ENCODE assay signal across 10 cellular contexts in genomic region chr16:10312784-10313724, GRCh38.
A peak's percentile ranks its signal among the peaks of the same experiment; 100 is the strongest.
DNase-seq lines count a peak whose midpoint lies in the region; ATAC-seq and TF ChIP-seq lines count a peak whose summit lies in the region.
"Had no signal": no experiment of that assay in that cellular context is flagged by ENCODE, and none has a peak within 500 bp of the region (broad histone marks: within the 10 kb centered on the region; RNA-seq: fewer than 3 reads in every experiment).

No MANE protein-coding gene starts in this region.

- peak overlapping the region; percentile 72 for H2AFZ ChIP-seq in MM.1S (ENCODE audit: low read length)

- H3K79me2 ChIP-seq in MM.1S (ENCODE audit: low read length) = no peaks in the 10 kb centered on the region

- ATAC-seq in activated CD8-positive, alpha-beta memory T cell treated with anti-CD3 and anti-CD28 coated beads, Interleukin-2, amount 10 ng/mL, durations not matched to agents 7 days and 5 days = no peak
- peak; percentile 89 for ATAC-seq in HG02852 (IDR thresholded peaks at IDR 0.05; ENCODE audit: unreplicated experiment)

- H3K36me3 Mint-ChIP-seq in activated CD8-positive, alpha-beta memory T cell treated with anti-CD3 and anti-CD28 coated beads, Interleukin-2, amount 10 ng/mL, durations not matched to agents 7 days and 5 days = no peaks in the 10 kb centered on the region

- H3K4me3 Mint-ChIP-seq in activated CD8-positive, alpha-beta memory T cell treated with anti-CD3 and anti-CD28 coated beads, Interleukin-2, amount 10 ng/mL, durations not matched to agents 7 days and 5 days = no peak overlapping the region

- H3K4me1 ChIP-seq in MM.1S (ENCODE audit: low read length) (peaks cover 12% of the 10 kb centered on the region), ovary (ENCODE audit: insufficient read depth) (no peaks in the 10 kb centered on the region)

- H3K9me3 ChIP-seq in MM.1S (replicated peaks; ENCODE audit: insufficient read depth, low read length) (no peaks in the 10 kb centered on the region), ovary (no peaks in the 10 kb centered on the region)

- H3K27ac Mint-ChIP-seq in activated CD8-positive, alpha-beta memory T cell treated with anti-CD3 and anti-CD28 coated beads, Interleukin-2, amount 10 ng/mL, durations not matched to agents 7 days and 5 days = no peak overlapping the region

- H3K4me3 ChIP-seq in MM.1S (ENCODE audit: low read length) (no peak overlapping the region), ovary (no peak overlapping the region)

- H3K4me1 Mint-ChIP-seq in activated CD8-positive, alpha-beta memory T cell treated with anti-CD3 and anti-CD28 coated beads, Interleukin-2, amount 10 ng/mL, durations not matched to agents 7 days and 5 days = peaks cover 6% of the 10 kb centered on the region

- no peaks in the 10 kb centered on the region for H3K9me3 Mint-ChIP-seq in activated CD8-positive, alpha-beta memory T cell treated with anti-CD3 and anti-CD28 coated beads, Interleukin-2, amount 10 ng/mL, durations not matched to agents 7 days and 5 days (ENCODE audit: low read depth)

- no peaks in the 10 kb centered on the region for H4K20me1 ChIP-seq in MM.1S (ENCODE audit: insufficient read depth, low read length)

- WGBS in ovary, 3 donors = 46 to 64% (median 51%) methylated on average over 7 of the region's 7 CpGs

- intact Hi-C loops in ovary (cut with DNase I) = loop anchor here in 3 of 4 donors (10.0 kb wide), 1 partner anchor 192 kb away; no protein-coding TSS in a partner anchor

- CTCF ChIA-PET in activated CD8-positive, alpha-beta memory T cell treated with anti-CD3 and anti-CD28 coated beads, Interleukin-2, amount 10 ng/mL, durations not matched to agents 7 days and 5 days (lab: Charles Lee) = interaction anchor here (0.9 to 1.1 kb wide), 2 partner anchors 56 to 192 kb away, joined by 3 read pairs; no protein-coding TSS in a partner anchor

- no peak for TF ChIP-seq EP300 in ovary (IDR thresholded peaks at IDR 0.05)

- no peaks in the 10 kb centered on the region for H3K9me2 ChIP-seq in MM.1S (replicated peaks; ENCODE audit: insufficient read depth, low read length)

- H3K27me3 ChIP-seq in MM.1S (replicated peaks; ENCODE audit: insufficient read depth, low read length) (no peaks in the 10 kb centered on the region), ovary (no peaks in the 10 kb centered on the region)

- TF ChIP-seq POLR2A in ovary (IDR thresholded peaks at IDR 0.05) = no peak

- H3K27ac ChIP-seq in MM.1S (ENCODE audit: low read length) = peak overlapping the region; percentile 14; the same call in 1 of the 2 replicates
- no peak overlapping the region for H3K27ac ChIP-seq in ovary

- no peaks in the 10 kb centered on the region for H3K27me3 Mint-ChIP-seq in activated CD8-positive, alpha-beta memory T cell treated with anti-CD3 and anti-CD28 coated beads, Interleukin-2, amount 10 ng/mL, durations not matched to agents 7 days and 5 days

- peak overlapping the region; percentile 56 for H3K4me2 ChIP-seq in MM.1S (ENCODE audit: low read depth, low read length)

- no peak for TF ChIP-seq CTCF in MM.1S (IDR thresholded peaks at IDR 0.05; ENCODE audit: low read length)
- no peak for TF ChIP-seq CTCF in ovary (IDR thresholded peaks at IDR 0.05)

- no peak overlapping the region for H3K9ac ChIP-seq in MM.1S (ENCODE audit: low read length)

- DNase-seq in activated CD8-positive, alpha-beta memory T cell treated with anti-CD3 and anti-CD28 coated beads, Interleukin-2, amount 50 U/mL, for 48 hours = peak; percentile 20
- DNase-seq in activated CD8-positive, alpha-beta memory T cell treated with anti-CD3 and anti-CD28 coated beads, Interleukin-2, amount 10 ng/mL, durations not matched to agents 7 days and 5 days = no peak
- DNase-seq in MM.1S (peak; percentile 67), ovary (no peak), NCI-H187 treated with DMSO at 0.1 percent for 48 hours (lab: John Stamatoyannopoulos, UW) (no peak), amniotic stem cell (lab: John Stamatoyannopoulos, UW) (no peak)
- DNase-seq in NK-92 treated with Interleukin-12 subunit alpha and Interleukin-12 subunit beta, amount 100 ng/mL, for 24 hours (lab: John Stamatoyannopoulos, UW) = no peak
- DNase-seq: 8988T; activated CD4-positive, alpha-beta T cell treated with anti-CD3 and anti-CD28 coated beads, Interleukin-2, amount 50 U/mL, for 48 hours had no signal

- no peaks in the 10 kb centered on the region for H3F3A ChIP-seq in MM.1S (ENCODE audit: insufficient read depth, low read length)

- no peaks in the 10 kb centered on the region for H3K36me3 ChIP-seq in MM.1S (replicated peaks; ENCODE audit: insufficient read depth, low read length)
- no peaks in the 10 kb centered on the region for H3K36me3 ChIP-seq in ovary

Comparison
In these comparisons a context has a peak if more than half of its experiments do, and no peak if none do; other contexts are left out.
1. DNase-seq: peak in activated CD8-positive, alpha-beta memory T cell treated with anti-CD3 and anti-CD28 coated beads, Interleukin-2, amount 50 U/mL, for 48 hours (single experiment) and MM.1S (single experiment); none in activated CD8-positive, alpha-beta memory T cell treated with anti-CD3 and anti-CD28 coated beads, Interleukin-2, amount 10 ng/mL, durations not matched to agents 7 days and 5 days (single experiment), NK-92 treated with Interleukin-12 subunit alpha and Interleukin-12 subunit beta, amount 100 ng/mL, for 24 hours (single experiment), ovary (0 of 5), NCI-H187 treated with DMSO at 0.1 percent for 48 hours (single experiment) and amniotic stem cell (single experiment).